In genomic region chr3:140863481-140864084, GRCh38 we compare ENCODE assay signal across 7 cellular contexts.
DNase-seq lines count a peak whose midpoint lies in the region; ATAC-seq and TF ChIP-seq lines count a peak whose summit lies in the region.

No MANE protein-coding gene starts in this region.

- no peaks in the 10 kb centered on the region for H3K4me1 ChIP-seq in prostate gland (replicated peaks)

- TF ChIP-seq CTCF in prostate gland (IDR thresholded peaks at IDR 0.05), result peak in 3 of 4 experiments; percentile 44 to 50 (median 50)

- H3K36me3 ChIP-seq in prostate gland, result no peaks in the 10 kb centered on the region

- H3K27me3 ChIP-seq in prostate gland (replicated peaks; ENCODE audit: insufficient read depth), result no peaks in the 10 kb centered on the region

- WGBS in prostate gland, result 9% methylated on average over 6 of the region's 6 CpGs

- no peaks in the 10 kb centered on the region for H3K9me3 ChIP-seq in prostate gland

- intact Hi-C loops in prostate gland (cut with DNase I), result loop anchor here (5.0 kb wide), 2 partner anchors 926 to 1436 kb away; partner anchors contain the start of gene CLSTN2

- DNase-seq in GM04504 (ENCODE audit: low read depth) (peak; percentile 20), NCI-H774 (lab: John Stamatoyannopoulos, UW) (peak; percentile 81), activated T-cell treated with anti-CD3 and anti-CD28 coated beads for 4 hours (peak; percentile 11), germinal center (ENCODE audit: low spot score) (peak; percentile 20), prostate gland (ENCODE audit: low spot score) (peak; percentile 47)

- ATAC-seq in HG03354 (IDR thresholded peaks at IDR 0.05; ENCODE audit: poor library complexity, severe bottlenecking, unreplicated experiment) (peak; percentile 54), GM19395 (IDR thresholded peaks at IDR 0.05; ENCODE audit: unreplicated experiment) (no peak)

- no peak overlapping the region for H3K4me3 ChIP-seq in prostate gland

- no peak overlapping the region for H3K27ac ChIP-seq in prostate gland

- TF ChIP-seq POLR2A in prostate gland (IDR thresholded peaks at IDR 0.05), result no peak

Comparison
In these comparisons a context has a peak if more than half of its experiments do, and no peak if none do; other contexts are left out.
1. DNase-seq: peak in every context shown above with its lines; median percentile 81 in NCI-H774; 47 in prostate gland; 20 in GM04504; 20 in germinal center; 11 in activated T-cell treated with anti-CD3 and anti-CD28 coated beads for 4 hours.